9 cellular contexts compared by ENCODE assay signal in the genomic region with DNA sequence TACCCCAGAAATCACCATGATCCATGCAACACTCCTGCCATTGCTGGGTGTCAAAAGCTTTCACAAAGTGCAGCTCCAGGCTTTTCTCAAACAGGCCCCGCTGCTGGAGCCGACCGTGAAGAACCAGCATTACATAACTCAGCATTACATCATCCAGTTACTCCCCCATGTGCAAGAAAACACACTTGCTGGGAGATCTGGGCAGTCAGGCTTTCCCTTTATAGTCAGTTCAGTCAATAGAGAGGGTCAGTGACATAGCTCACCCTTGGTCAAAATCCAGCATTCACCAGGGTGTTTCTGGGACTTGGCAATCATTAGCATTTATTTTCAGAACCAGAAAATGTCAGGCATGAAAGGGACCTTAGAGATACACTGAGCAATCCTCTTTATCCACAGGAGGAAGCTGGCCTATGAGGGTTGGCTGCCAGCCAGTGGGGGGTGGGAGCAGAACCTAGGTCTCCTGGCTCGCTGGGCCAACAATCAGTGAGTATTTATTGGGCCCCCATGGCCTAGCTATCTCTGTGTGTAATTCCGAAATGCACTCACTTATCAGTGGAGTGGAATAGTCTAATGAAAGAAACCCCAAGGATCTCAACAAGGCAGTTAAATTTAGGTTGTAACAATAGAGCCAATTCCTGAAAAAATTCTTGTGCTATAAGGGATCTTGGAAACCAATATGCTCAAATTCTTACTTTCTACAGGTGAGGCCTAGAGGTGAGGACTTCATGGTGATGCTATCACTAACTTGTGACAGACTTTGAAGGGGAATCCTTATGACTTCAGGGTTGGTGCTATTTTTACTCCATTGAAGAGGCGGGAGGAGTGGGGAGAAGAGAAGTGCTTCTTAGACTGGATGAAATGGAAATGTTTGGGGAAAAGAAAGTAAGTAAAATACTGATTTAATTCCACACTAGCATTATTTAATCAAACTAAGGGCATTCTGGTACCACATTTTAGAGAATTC. TPM values are rescaled to one million over a fixed set of nuclear protein-coding genes. Genes with fewer than 3 reads are reported as not detected.
DNase-seq lines count a peak whose midpoint lies in the region; ATAC-seq and TF ChIP-seq lines count a peak whose summit lies in the region.
"Had no signal": no experiment of that assay in that cellular context is flagged by ENCODE, and none has a peak within 500 bp of the region (broad histone marks: within the 10 kb centered on the region; RNA-seq: fewer than 3 reads in every experiment).

No MANE protein-coding gene starts in this region.

- no peaks in the 10 kb centered on the region for H3K27me3 ChIP-seq in transverse colon
- H3K27me3 ChIP-seq: BLaER1 had no signal

- POLR2A ChIA-PET in OCI-LY7 (lab: Charles Lee) = interaction anchor here (0.7 to 1.2 kb wide), 3 partner anchors 12 to 1419 kb away, joined by 3 to 4 read pairs (median 3); no protein-coding TSS in a partner anchor

- BruUV-seq in OCI-LY7 (replicated peaks; lab: Mats Ljungman, UMichigan) = no TSS peak

- peak; percentile 70 for DNase-seq in Right ventricle myocardium inferior (ENCODE audit: missing footprints)
- DNase-seq in cardiac septum (ENCODE audit: low spot score) = no peak
- DNase-seq in brain pericyte (ENCODE audit: low read depth, low spot score) = peak; percentile 40
- DNase-seq in kidney tubule cell (ENCODE audit: low spot score) = peak; percentile 77
- peak; percentile 11 for DNase-seq in transverse colon
- DNase-seq in effector CD8-positive, alpha-beta T cell (lab: John Stamatoyannopoulos, UW) = no peak
- no peak for DNase-seq in NCI-H748 (lab: John Stamatoyannopoulos, UW; ENCODE audit: unreplicated experiment)
- no peak for DNase-seq in OCI-LY7 (ENCODE audit: low spot score)

- H3K4me3 ChIP-seq in transverse colon (no peak overlapping the region), OCI-LY7 (ENCODE audit: low read depth, low read length, poor library complexity, severe bottlenecking) (no peak overlapping the region)
- H3K4me3 ChIP-seq: BLaER1 had no signal

- H3K4me2 ChIP-seq in OCI-LY7 (ENCODE audit: low read length) = no peak overlapping the region
- H3K4me2 ChIP-seq: BLaER1 had no signal

- H3K9me3 ChIP-seq in transverse colon (no peaks in the 10 kb centered on the region), OCI-LY7 (ENCODE audit: low read length) (no peaks in the 10 kb centered on the region)
- H3K9me3 ChIP-seq: BLaER1 had no signal

- peaks cover 6 to 26% (median 9%) of the 10 kb centered on the region in 4 donors for H3K4me1 ChIP-seq in transverse colon
- H3K4me1 ChIP-seq in OCI-LY7 (ENCODE audit: insufficient read depth, low read length, poor library complexity, severe bottlenecking) = peaks cover 9% of the 10 kb centered on the region

- TF ChIP-seq CTCF in transverse colon (IDR thresholded peaks at IDR 0.05) = no peak
- TF ChIP-seq CTCF in OCI-LY7 (conservative IDR thresholded peaks at IDR 0.05; ENCODE audit: low read length) = no peak

- H4K20me1 ChIP-seq in OCI-LY7 (ENCODE audit: insufficient read depth, low read length) = no peaks in the 10 kb centered on the region
- H4K20me1 ChIP-seq: BLaER1 had no signal

- peak; percentile 86 for ATAC-seq in Right ventricle myocardium inferior

- no peak for TF ChIP-seq EP300 in transverse colon (IDR thresholded peaks at IDR 0.05; ENCODE audit: low read depth)

- no peak overlapping the region for H2AFZ ChIP-seq in OCI-LY7 (ENCODE audit: low read length)

- H3K9me2 ChIP-seq in OCI-LY7 (ENCODE audit: insufficient read depth, low read length) = no peaks in the 10 kb centered on the region

- no peaks in the 10 kb centered on the region for H3K79me2 ChIP-seq in OCI-LY7 (ENCODE audit: insufficient read depth, low read depth, low read length)

- CTCF ChIA-PET in OCI-LY7 (lab: Charles Lee; ENCODE audit: unreplicated experiment) = interaction anchor here (0.6 kb wide), 1 partner anchor 255 kb away, joined by 4 read pairs; no protein-coding TSS in a partner anchor

- H3K27ac ChIP-seq in transverse colon (peak overlapping the region; percentile 11 to 74 (median 56)), OCI-LY7 (ENCODE audit: low read depth, low read length, poor library complexity, severe bottlenecking) (no peak overlapping the region)
- H3K27ac ChIP-seq: BLaER1 had no signal

- 64 to 100% methylated on average over 1 to 6 of the region's 6 CpGs for WGBS in transverse colon (ENCODE audit: low coverage in 1 of 2), 2 donors

- no peak for TF ChIP-seq POLR2A in transverse colon (IDR thresholded peaks at IDR 0.05)

- in situ Hi-C loops in transverse colon (cut with MboI; ENCODE audit: low pct_ligation_motif_present in 1 of 4, low pct_unique_long_range_greater_than_20kb in 1 of 4, low sequenced_read_pairs in 3 of 4) = no loop called here

- intact Hi-C loops in Right ventricle myocardium inferior (cut with DNase I) = no loop called here
- intact Hi-C loops in cardiac septum (cut with DNase I) = loop anchor here (5.0 kb wide), 1 partner anchor 119 kb away; the partner anchor contains the start of gene PPP1R3G
- intact Hi-C loops in transverse colon (cut with DNase I; ENCODE audit: low total_unique reads) = loop anchor here (10.0 kb wide), 1 partner anchor 59 kb away; the partner anchor contains the start of genes FARS2 and LYRM4
- intact Hi-C loops in OCI-LY7 (cut with micrococcal nuclease; ENCODE audit: unreplicated experiment) = no loop called here

- H3K36me3 ChIP-seq in transverse colon = no peaks in the 10 kb centered on the region
- H3K36me3 ChIP-seq in OCI-LY7 (ENCODE audit: insufficient read depth, low read length) = 0 out of 2 replicates have a peak, but pooled peaks cover 3% of the 10 kb centered on the region

RNA-seq across cellular contexts. Expression of gene LYRM4, which starts 54.6 kb away (rescaled TPM):
- total RNA-seq in Right ventricle myocardium inferior (23.3 TPM), cardiac septum (21.1 TPM), transverse colon (10 to 100 TPM in 1 of 4 donors, 1 to 10 TPM in 3; 3.0 to 14.0 (median 6.9) TPM), OCI-LY7 (2022) (27.3 and 34.3 TPM in 2 replicates)
- 19.6 and 21.9 TPM in 2 replicates for total RNA-seq in OCI-LY7 (2014; rRNA removed; shearing (Covaris generic))

RNA-seq across cellular contexts. Expression of gene FARS2, which starts 55.2 kb away (rescaled TPM):
- total RNA-seq in Right ventricle myocardium inferior (20.5 TPM), cardiac septum (13.3 TPM), transverse colon (10 to 100 TPM in 3 of 4 donors, 1 to 10 TPM in 1; 2.6 to 21.9 (median 15.0) TPM), OCI-LY7 (2022) (11.5 and 13.8 TPM in 2 replicates)
- 14.3 and 18.3 TPM in 2 replicates for total RNA-seq in OCI-LY7 (2014; rRNA removed; shearing (Covaris generic))

Comparison
In these comparisons a context has a peak if more than half of its experiments do, and no peak if none do; other contexts are left out.
1. DNase-seq: peak in Right ventricle myocardium inferior (single experiment), brain pericyte (single experiment), kidney tubule cell (single experiment) and transverse colon (single experiment); none in cardiac septum (single experiment), effector CD8-positive, alpha-beta T cell (single experiment), NCI-H748 (single experiment) and OCI-LY7 (single experiment).
2. intact Hi-C loops: an anchor here in cardiac septum (5.0 kb wide) and transverse colon (10.0 kb wide); none called in Right ventricle myocardium inferior and OCI-LY7.